In genomic region chr22:20531404-20532181, GRCh38 we compare ENCODE assay signal across 9 cellular contexts. TPM values are rescaled to one million over a fixed set of nuclear protein-coding genes. Genes with fewer than 3 reads are reported as not detected.
DNase-seq lines count a peak whose midpoint lies in the region; ATAC-seq, FAIRE-seq and TF ChIP-seq lines count a peak whose summit lies in the region.
"Had no signal": no experiment of that assay in that cellular context is flagged by ENCODE, and none has a peak within 500 bp of the region (broad histone marks: within the 10 kb centered on the region; RNA-seq: fewer than 3 reads in every experiment).

No MANE protein-coding gene starts in this region.

- no peaks in the 10 kb centered on the region for H3K9me3 Mint-ChIP-seq in naive thymus-derived CD4-positive, alpha-beta T cell

- peak overlapping the region; percentile 7 to 83 (median 79) for H3K27ac Mint-ChIP-seq in naive thymus-derived CD4-positive, alpha-beta T cell

- 29 to 37% methylated on average over 15 of the region's 15 CpGs for WGBS in esophagus, 2 donors

- in situ Hi-C loops in Panc1 (cut with HindIII; ENCODE audit: low pct_unique_long_range_greater_than_20kb, low sequenced_read_pairs) = no loop called here

- peaks cover 22% of the 10 kb centered on the region for H3K4me1 ChIP-seq in Panc1 (ENCODE audit: control insufficient read depth, insufficient read depth, low read length)
- peaks cover 16 to 40% of the 10 kb centered on the region in 2 donors for H3K4me1 ChIP-seq in esophagus (ENCODE audit: control insufficient read depth in 2 of 2, insufficient read depth in 2 of 2, low read length in 1 of 2)
- peaks cover 15 to 50% of the 10 kb centered on the region in 2 donors for H3K4me1 ChIP-seq in naive thymus-derived CD4-positive, alpha-beta T cell (ENCODE audit: control insufficient read depth in 2 of 2, insufficient read depth in 2 of 2, low read length in 2 of 2)

- TF ChIP-seq CTCF in Panc1 (IDR thresholded peaks at IDR 0.05) (no peak), D721Med (IDR thresholded peaks at IDR 0.05; ENCODE audit: insufficient read depth, missing control alignments) (no peak)

- H3K27me3 ChIP-seq in Panc1 (ENCODE audit: control insufficient read depth, insufficient read depth, low read length) (no peaks in the 10 kb centered on the region), esophagus (ENCODE audit: control insufficient read depth in 1 of 2, insufficient read depth in 2 of 2, low read length in 2 of 2) (no peaks in the 10 kb centered on the region)
- H3K27me3 ChIP-seq in naive thymus-derived CD4-positive, alpha-beta T cell (ENCODE audit: control insufficient read depth in 2 of 2, insufficient read depth in 2 of 2, low read length in 2 of 2) = no peaks in the 10 kb centered on the region
- H3K27me3 ChIP-seq: neutrophil had no signal

- CTCF ChIA-PET in Panc1 (lab: Charles Lee) = no interaction called here
- CTCF ChIA-PET in naive thymus-derived CD4-positive, alpha-beta T cell (lab: Charles Lee) = interaction anchor here (0.6 kb wide), 1 partner anchor 114 kb away, joined by 3 read pairs; no protein-coding TSS in a partner anchor

- H3K4me1 Mint-ChIP-seq in naive thymus-derived CD4-positive, alpha-beta T cell = peaks cover 50 to 77% (median 71%) of the 10 kb centered on the region in 7 donors

- H3K9me3 ChIP-seq in Panc1 (ENCODE audit: control insufficient read depth, insufficient read depth, low read depth, low read length) (no peaks in the 10 kb centered on the region), esophagus (ENCODE audit: control insufficient read depth in 2 of 2, insufficient read depth in 1 of 2, low read depth in 1 of 2, low read length in 1 of 2) (no peaks in the 10 kb centered on the region)
- no peaks in the 10 kb centered on the region for H3K9me3 ChIP-seq in naive thymus-derived CD4-positive, alpha-beta T cell (ENCODE audit: control insufficient read depth in 2 of 3, low read length in 3 of 3)
- H3K9me3 ChIP-seq: neutrophil had no signal

- H3K36me3 Mint-ChIP-seq in naive thymus-derived CD4-positive, alpha-beta T cell = peaks cover 4 to 16% (median 9%) of the 10 kb centered on the region in 5 donors

- ATAC-seq in Panc1 = peak; percentile 83
- ATAC-seq in naive thymus-derived CD4-positive, alpha-beta T cell = no peak
- ATAC-seq in GM21526 (IDR thresholded peaks at IDR 0.05; ENCODE audit: low FRiP score, unreplicated experiment) = no peak

- H3K36me3 ChIP-seq in Panc1 (ENCODE audit: control insufficient read depth, insufficient read depth, low read length) (no peaks in the 10 kb centered on the region), esophagus (ENCODE audit: control insufficient read depth in 2 of 2, insufficient read depth in 2 of 2, low read length in 1 of 2) (peaks cover 3 to 24% of the 10 kb centered on the region in 2 donors)
- H3K36me3 ChIP-seq in naive thymus-derived CD4-positive, alpha-beta T cell (ENCODE audit: control insufficient read depth in 2 of 3, insufficient read depth in 3 of 3, low read length in 3 of 3) = peaks cover 0 to 46% (median 4%) of the 10 kb centered on the region in 3 experiments

- intact Hi-C loops in Panc1 (cut with micrococcal nuclease; ENCODE audit: unreplicated experiment) = no loop called here
- intact Hi-C loops in naive thymus-derived CD4-positive, alpha-beta T cell (cut with micrococcal nuclease) = loop anchor here in 1 of 2 donors (2.0 kb wide), 1 partner anchor 17 kb away; no protein-coding TSS in a partner anchor

- FAIRE-seq in D721Med (lab: Jason Lieb, UNC) = no peak

- BruUV-seq in Panc1 (replicated peaks; lab: Mats Ljungman, UMichigan) = no TSS peak

- peak overlapping the region in 7 of 10 donors; percentile 22 to 77 (median 56) for H3K4me3 Mint-ChIP-seq in naive thymus-derived CD4-positive, alpha-beta T cell

- peak overlapping the region; percentile 44; the same call in 1 of the 2 replicates for H3K27ac ChIP-seq in Panc1 (ENCODE audit: low read length)
- peak overlapping the region; percentile 93 to 97 for H3K27ac ChIP-seq in esophagus (ENCODE audit: low read depth in 2 of 2, low read length in 1 of 2)
- H3K27ac ChIP-seq in naive thymus-derived CD4-positive, alpha-beta T cell (ENCODE audit: low read depth, low read length) = peak overlapping the region; percentile 23
- H3K27ac ChIP-seq: neutrophil had no signal

- H3K4me3 ChIP-seq in Panc1 (ENCODE audit: low read depth in 2 of 2, low read length in 2 of 2) (no peak overlapping the region), esophagus (ENCODE audit: low read depth in 1 of 2, low read length in 2 of 2) (no peak overlapping the region)
- H3K4me3 ChIP-seq in naive thymus-derived CD4-positive, alpha-beta T cell (ENCODE audit: low read length) = no peak overlapping the region

- peak; percentile 97 for DNase-seq in EH (ENCODE audit: low read depth)
- DNase-seq in Panc1 (ENCODE audit: low read depth, low spot score) = no peak
- no peak for DNase-seq in naive thymus-derived CD4-positive, alpha-beta T cell
- no peak for DNase-seq in DMS53 (lab: John Stamatoyannopoulos, UW)
- no peak for DNase-seq in NCI-H1930 (lab: John Stamatoyannopoulos, UW)
- DNase-seq in D721Med (ENCODE audit: insufficient read length, low spot score) = no peak

- POLR2A ChIA-PET in Panc1 (lab: Charles Lee) = no interaction called here
- POLR2A ChIA-PET in naive thymus-derived CD4-positive, alpha-beta T cell (lab: Charles Lee) = interaction anchor here (1.0 to 2.7 kb wide), 5 partner anchors 12 to 109 kb away, joined by 3 to 14 read pairs (median 4); no protein-coding TSS in a partner anchor

- H3K27me3 Mint-ChIP-seq in naive thymus-derived CD4-positive, alpha-beta T cell = no peaks in the 10 kb centered on the region

RNA-seq across cellular contexts. Expression of gene MED15, which starts 24.2 kb away (rescaled TPM):
- total RNA-seq in Panc1 (2021; ENCODE audit: unreplicated experiment) = 59.3 TPM
- polyA plus RNA-seq in Panc1 (2012; ENCODE audit: insufficient read length) = 47.7 TPM
- 10 to 100 TPM; 31.0 to 55.9 TPM for polyA plus RNA-seq in esophagus
- 100 to 1,000 TPM; 169 to 235 (median 201) TPM for total RNA-seq in naive thymus-derived CD4-positive, alpha-beta T cell
- 10 to 100 TPM; 24.3 to 76.6 TPM for polyA plus RNA-seq in naive thymus-derived CD4-positive, alpha-beta T cell

RNA-seq across cellular contexts. Expression of gene KLHL22, which starts 36.0 kb away (rescaled TPM):
- total RNA-seq in Panc1 (2021; ENCODE audit: unreplicated experiment) = 14.5 TPM
- 16.9 TPM for polyA plus RNA-seq in Panc1 (2012; ENCODE audit: insufficient read length)
- 1 to 10 TPM; 5.7 to 6.3 TPM for polyA plus RNA-seq in esophagus
- 10 to 100 TPM; 31.1 to 71.3 (median 42.0) TPM for total RNA-seq in naive thymus-derived CD4-positive, alpha-beta T cell
- polyA plus RNA-seq in naive thymus-derived CD4-positive, alpha-beta T cell = 10 to 100 TPM; 20.6 to 26.2 TPM

Comparison
In these comparisons a context has a peak if more than half of its experiments do, and no peak if none do; other contexts are left out.
1. H3K27ac ChIP-seq: peak in every context shown above with its lines; median percentile 95 in esophagus; 44 in Panc1; 23 in naive thymus-derived CD4-positive, alpha-beta T cell.